Comparison of ENCODE assay signal across 18 cellular contexts in the genomic region with DNA sequence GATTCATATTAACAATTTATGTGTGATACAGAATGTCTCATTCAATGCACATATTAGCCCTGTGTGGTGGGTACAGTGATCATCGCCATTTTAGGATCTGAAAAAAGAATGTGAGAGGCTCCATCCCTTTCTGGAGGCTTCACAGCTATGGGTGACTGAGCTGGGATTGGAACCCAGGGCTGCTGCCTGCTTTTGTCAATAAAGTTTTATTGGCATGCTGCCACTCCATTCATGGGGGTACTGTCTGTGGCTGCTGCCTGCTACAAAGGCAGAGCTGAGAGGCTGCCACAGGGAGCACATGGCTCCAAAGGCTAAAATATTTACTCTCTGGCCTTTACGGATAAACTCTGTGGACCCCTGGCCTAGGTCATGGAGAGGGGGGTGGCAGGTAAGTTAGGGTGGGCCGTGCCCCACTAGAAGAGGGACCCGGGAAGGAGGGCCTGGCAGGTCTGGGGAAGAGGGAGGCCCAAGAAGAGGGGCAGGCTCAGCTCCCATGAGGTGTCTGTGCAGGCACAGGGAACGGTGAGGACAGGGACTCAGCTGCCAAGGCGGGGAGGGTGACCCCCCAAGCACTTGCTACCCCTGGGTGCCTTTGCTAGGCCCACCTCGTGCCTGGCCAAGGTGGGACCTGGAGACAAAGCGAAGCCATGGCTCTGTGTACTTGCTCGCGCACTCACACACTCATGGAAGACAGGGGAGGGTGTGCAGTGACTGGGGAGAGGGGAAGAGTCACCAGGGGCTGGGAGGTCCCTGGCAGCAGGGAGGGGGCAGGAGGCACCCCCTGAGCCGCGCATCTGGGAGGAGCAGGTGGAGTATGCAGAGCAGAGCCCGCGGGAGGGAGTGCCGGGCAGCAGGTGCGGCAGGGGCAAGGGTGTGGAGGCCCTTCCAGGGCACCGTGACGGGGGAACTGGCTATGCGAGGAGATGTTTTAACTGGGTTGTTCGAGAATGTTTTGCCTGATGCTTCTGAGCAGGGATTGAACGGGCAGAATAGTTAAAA.
A peak's percentile ranks its signal among the peaks of the same experiment; 100 is the strongest.
DNase-seq lines count a peak whose midpoint lies in the region; ATAC-seq, FAIRE-seq and TF ChIP-seq lines count a peak whose summit lies in the region.
"Had no signal": no experiment of that assay in that cellular context is flagged by ENCODE, and none has a peak within 500 bp of the region (broad histone marks: within the 10 kb centered on the region; RNA-seq: fewer than 3 reads in every experiment).

No MANE protein-coding gene starts in this region.

- H3K4me3 ChIP-seq in HepG2 (replicated peaks in 1 of 3; ENCODE audit: insufficient read depth in 1 of 3, low read depth in 2 of 3, low read length in 3 of 3) (no peak overlapping the region), spleen (no peak overlapping the region), coronary artery (no peak overlapping the region)
- H3K4me3 ChIP-seq: HAP-1 had no signal

- H3K9me3 ChIP-seq in HepG2 (ENCODE audit: low read length): no peaks in the 10 kb centered on the region
- H3K9me3 ChIP-seq in spleen: no peaks in the 10 kb centered on the region
- H3K9me3 ChIP-seq: HAP-1 had no signal

- FAIRE-seq in HepG2 (lab: Jason Lieb, UNC): no peak
- FAIRE-seq: HTR-8/SVneo had no signal

- TF ChIP-seq POLR2A in HepG2 (IDR thresholded peaks at IDR 0.05; ENCODE audit: insufficient read depth in 1 of 2, low read depth in 2 of 2, low read length in 2 of 2) (no peak), spleen (IDR thresholded peaks at IDR 0.05) (no peak)

- POLR2A ChIA-PET in HepG2 (lab: Yijun Ruan, JAX): no interaction called here

- TF ChIP-seq CTCF in HepG2 (CRISPR knock-in tag; IDR thresholded peaks at IDR 0.05) (no peak), spleen (IDR thresholded peaks at IDR 0.05 in 8 of 11, conservative IDR thresholded peaks at IDR 0.05 in 3 of 11) (no peak), coronary artery (IDR thresholded peaks at IDR 0.05) (no peak)

- H3K4me2 ChIP-seq in HepG2 (ENCODE audit: low read depth, low read length): no peak overlapping the region

- no TSS peak for BruUV-seq in HepG2 (replicated peaks; lab: Mats Ljungman, UMichigan)

- H4K20me1 ChIP-seq in HepG2 (ENCODE audit: insufficient read depth, low read length): peaks cover 5% of the 10 kb centered on the region; the same call in 1 of the 2 replicates

- in situ Hi-C loops in HepG2 (cut with HindIII; ENCODE audit: extremely low pct_ligation_motif_present, low pct_unique_long_range_greater_than_20kb): no loop called here

- CTCF ChIA-PET in HepG2 (lab: Yijun Ruan, JAX; ENCODE audit: low intra/inter-chr PET ratio, low total read pairs): no interaction called here

- H3K27me3 ChIP-seq in HepG2 (ENCODE audit: control insufficient read depth in 1 of 2, insufficient read depth in 2 of 2, low read length in 2 of 2) (no peaks in the 10 kb centered on the region), spleen (replicated peaks in 1 of 7) (peaks cover 0 to 13% (median 0%) of the 10 kb centered on the region in 7 donors)

- WGBS in HepG2 (ENCODE audit: low lambda C conversion rate): 96% methylated on average over 21 of the region's 21 CpGs
- WGBS in spleen, 5 donors: 86 to 90% (median 87%) methylated on average over 21 of the region's 21 CpGs

- peak; percentile 23 for DNase-seq in NCI-H146 (lab: John Stamatoyannopoulos, UW)
- DNase-seq in NCI-H146 treated with DMSO at 0.1 percent for 48 hours (lab: John Stamatoyannopoulos, UW; ENCODE audit: unreplicated experiment): no peak
- peak; percentile 38 for DNase-seq in NCI-H69 (lab: John Stamatoyannopoulos, UW)
- DNase-seq in HepG2 (ENCODE audit: low spot score): no peak
- peak; percentile 47 for DNase-seq in spleen
- no peak for DNase-seq in coronary artery (ENCODE audit: low spot score)
- no peak for DNase-seq in NCI-H1105 treated with DMSO at 0.1 percent for 48 hours (lab: John Stamatoyannopoulos, UW)
- DNase-seq: 8988T; CD8-positive, alpha-beta T cell; DMS79; NCI-H1436; NCI-H2081 treated with DMSO at 0.1 percent for 48 hours; NCI-H446 treated with DMSO at 0.1 percent for 48 hours; NCI-H774 had no signal

- H3K36me3 ChIP-seq in HepG2 (replicated peaks in 1 of 2; ENCODE audit: control insufficient read depth in 1 of 2, insufficient read depth in 2 of 2, low read length in 2 of 2) (peaks cover 0 to 17% of the 10 kb centered on the region in 2 experiments; a peak in 1 of 5 replicates), spleen (no peaks in the 10 kb centered on the region)
- H3K36me3 ChIP-seq: HAP-1 had no signal

- H3K79me2 ChIP-seq in HepG2 (ENCODE audit: insufficient read depth, low read length): no peaks in the 10 kb centered on the region

- intact Hi-C loops in HepG2 (cut with micrococcal nuclease; ENCODE audit: unreplicated experiment) (no loop called here), spleen (cut with DNase I; ENCODE audit: low total_unique reads) (no loop called here)

- no peak overlapping the region for H3K27ac ChIP-seq in HepG2 (ENCODE audit: extremely low read length, insufficient read depth, low read length)
- no peak overlapping the region for H3K27ac ChIP-seq in spleen
- no peak overlapping the region for H3K27ac ChIP-seq in coronary artery
- H3K27ac ChIP-seq: HL-60 had no signal

- no peak overlapping the region for H3K9ac ChIP-seq in HepG2 (ENCODE audit: insufficient read depth, low read depth, low read length)

- no peak for ATAC-seq in HepG2
- ATAC-seq in HG03039 (IDR thresholded peaks at IDR 0.05; ENCODE audit: unreplicated experiment): no peak
- ATAC-seq: CD8-positive, alpha-beta T cell had no signal

- TF ChIP-seq EP300 in HepG2 (IDR thresholded peaks at IDR 0.05; ENCODE audit: low read depth in 2 of 2, low read length in 2 of 2): no peak
- no peak for TF ChIP-seq EP300 in HepG2 (CRISPR knock-in tag; IDR thresholded peaks at IDR 0.05; ENCODE audit: borderline replicate concordance)

- no peaks in the 10 kb centered on the region for H3K4me1 ChIP-seq in HepG2 (ENCODE audit: insufficient read depth, low read length)
- H3K4me1 ChIP-seq in spleen: no peaks in the 10 kb centered on the region
- H3K4me1 ChIP-seq: HAP-1 had no signal

- H2AFZ ChIP-seq in HepG2 (ENCODE audit: low read length): no peak overlapping the region

- no peak for TF ChIP-seq RAD21 in HepG2 (CRISPR knock-in tag; IDR thresholded peaks at IDR 0.05)

TF ChIP-seq in HepG2, 621 proteins besides CTCF, POLR2A, EP300 and RAD21 (continues in another document):
- TF ChIP-seq ZNF841 (CRISPR knock-in tag; IDR thresholded peaks at IDR 0.05; ENCODE audit: borderline replicate concordance) (no peak), ZNF138 (CRISPR knock-in tag; IDR thresholded peaks at IDR 0.05; ENCODE audit: low read depth) (no peak), ARNT (IDR thresholded peaks at IDR 0.05) (no peak), ZNF430 (CRISPR knock-in tag; IDR thresholded peaks at IDR 0.05) (no peak), ZNF773 (CRISPR knock-in tag; IDR thresholded peaks at IDR 0.05; ENCODE audit: borderline replicate concordance) (no peak)

Comparison
In these comparisons a context has a peak if more than half of its experiments do, and no peak if none do; other contexts are left out.
1. DNase-seq: peak in NCI-H146 (single experiment), NCI-H69 (single experiment) and spleen (single experiment); none in NCI-H146 treated with DMSO at 0.1 percent for 48 hours (single experiment), HepG2 (single experiment), coronary artery (single experiment) and NCI-H1105 treated with DMSO at 0.1 percent for 48 hours (single experiment).